Comparison of ENCODE assay signal across 12 cellular contexts in the genomic region with DNA sequence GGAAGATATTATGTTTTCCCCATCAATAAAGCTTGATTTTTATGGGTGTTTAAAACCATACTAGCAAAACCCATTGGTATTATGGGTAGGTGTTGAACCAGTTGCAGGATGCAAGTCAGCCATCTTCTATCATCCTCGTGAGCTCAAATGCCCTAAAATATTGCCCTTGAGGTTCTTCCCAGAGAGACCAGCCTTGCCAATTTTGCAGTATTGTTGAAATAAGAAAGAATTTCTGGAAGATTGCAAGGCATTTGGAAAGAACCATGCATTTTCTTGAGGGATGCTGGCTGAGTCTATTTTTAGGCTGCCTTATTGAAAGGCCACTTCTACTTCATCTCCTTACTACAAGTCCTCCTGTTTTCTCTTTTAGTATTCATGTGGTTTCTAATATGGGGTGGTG.
"Had no signal": no experiment of that assay in that cellular context is flagged by ENCODE, and none has a peak within 500 bp of the region (broad histone marks: within the 10 kb centered on the region; RNA-seq: fewer than 3 reads in every experiment).

No MANE protein-coding gene starts in this region.

- H3K4me1 Mint-ChIP-seq: activated CD8-positive, alpha-beta memory T cell treated with anti-CD3 and anti-CD28 coated beads, Interleukin-2, amount 10 ng/mL, durations not matched to agents 7 days and 5 days; naive B cell had no signal

- H3K27ac Mint-ChIP-seq: activated CD8-positive, alpha-beta memory T cell treated with anti-CD3 and anti-CD28 coated beads, Interleukin-2, amount 10 ng/mL, durations not matched to agents 7 days and 5 days; activated naive CD8-positive, alpha-beta T cell; activated T-cell treated with anti-CD3 and anti-CD28 coated beads, Interleukin-2, amount 50 U/mL, for 24 hours; naive B cell; T-helper 1 cell treated with Interleukin-12 subunit alpha and Interleukin-12 subunit beta and Interleukin-4 antibody, amounts not matched to agents 30 μg/mL and 1 μg/mL, for 36 hours had no signal

- H3K27me3 Mint-ChIP-seq: activated CD8-positive, alpha-beta memory T cell treated with anti-CD3 and anti-CD28 coated beads, Interleukin-2, amount 10 ng/mL, durations not matched to agents 7 days and 5 days; activated naive CD8-positive, alpha-beta T cell; activated T-cell treated with anti-CD3 and anti-CD28 coated beads, Interleukin-2, amount 50 U/mL, for 24 hours had no signal

- H3K27ac ChIP-seq: epithelial cell of prostate, foreskin keratinocyte had no signal

- H3K4me3 ChIP-seq: heart left ventricle, smooth muscle cell had no signal

- H3K4me2 ChIP-seq: smooth muscle cell had no signal

- DNase-seq: activated CD4-positive, CD25-positive, alpha-beta regulatory T cell; activated CD8-positive, alpha-beta memory T cell treated with anti-CD3 and anti-CD28 coated beads, Interleukin-2, amount 10 ng/mL, durations not matched to agents 7 days and 5 days; activated gamma-delta T cell; activated T-cell treated with anti-CD3 and anti-CD28 coated beads, Interleukin-2, amount 50 U/mL, for 24 hours; effector memory CD4-positive, alpha-beta T cell; foreskin keratinocyte; heart left ventricle; naive B cell had no signal

- H3K4me1 ChIP-seq: foreskin keratinocyte had no signal

- ATAC-seq: activated CD8-positive, alpha-beta memory T cell treated with anti-CD3 and anti-CD28 coated beads, Interleukin-2, amount 10 ng/mL, durations not matched to agents 7 days and 5 days; foreskin keratinocyte; heart left ventricle had no signal

- H3K36me3 Mint-ChIP-seq: activated CD8-positive, alpha-beta memory T cell treated with anti-CD3 and anti-CD28 coated beads, Interleukin-2, amount 10 ng/mL, durations not matched to agents 7 days and 5 days had no signal

- H3K27me3 ChIP-seq: heart left ventricle had no signal

- H3K4me3 Mint-ChIP-seq: activated CD8-positive, alpha-beta memory T cell treated with anti-CD3 and anti-CD28 coated beads, Interleukin-2, amount 10 ng/mL, durations not matched to agents 7 days and 5 days; activated naive CD8-positive, alpha-beta T cell; activated T-cell treated with anti-CD3 and anti-CD28 coated beads, Interleukin-2, amount 50 U/mL, for 24 hours; naive B cell; T-helper 1 cell treated with Interleukin-12 subunit alpha and Interleukin-12 subunit beta and Interleukin-4 antibody, amounts not matched to agents 30 μg/mL and 1 μg/mL, for 36 hours had no signal

- H3K36me3 ChIP-seq: heart left ventricle had no signal
